22 cellular contexts compared by ENCODE assay signal in the genomic region with DNA sequence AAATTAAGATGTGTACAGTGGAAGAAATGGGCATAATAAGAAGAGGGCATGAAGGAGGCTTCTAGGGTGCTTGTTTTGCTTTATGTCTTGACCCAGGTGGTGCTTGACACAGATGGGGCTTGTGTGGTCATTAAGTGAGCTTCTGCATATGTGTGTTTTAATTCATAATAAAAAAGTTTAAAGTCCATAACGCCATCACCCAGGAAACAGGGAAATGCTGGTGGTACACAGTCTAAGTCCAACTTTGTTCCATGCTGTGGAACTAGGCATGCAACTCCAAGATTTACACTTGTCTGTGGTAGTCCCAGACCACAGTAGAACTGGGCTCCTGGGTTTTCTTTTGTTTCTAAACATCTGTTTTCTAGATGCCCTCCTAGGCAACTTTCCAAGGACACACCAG.
DNase-seq lines count a peak whose midpoint lies in the region; ATAC-seq and FAIRE-seq lines count a peak whose summit lies in the region.
"Had no signal": no experiment of that assay in that cellular context is flagged by ENCODE, and none has a peak within 500 bp of the region (broad histone marks: within the 10 kb centered on the region; RNA-seq: fewer than 3 reads in every experiment).

No MANE protein-coding gene starts in this region.

- H3K36me3 Mint-ChIP-seq in activated naive CD4-positive, alpha-beta T cell treated with anti-CD3 and anti-CD28 coated beads, Interleukin-2, amount 50 U/mL, for 24 hours, result peaks cover 15% of the 10 kb centered on the region
- peaks cover 63% of the 10 kb centered on the region for H3K36me3 Mint-ChIP-seq in activated T-helper 17 cell treated with anti-CD3 and anti-CD28 coated beads, Interleukin-2, amount 50 U/mL, for 72 hours (ENCODE audit: low read depth)

- H3K27me3 ChIP-seq in small intestine (ENCODE audit: control insufficient read depth in 2 of 2, insufficient read depth in 2 of 2, low read length in 2 of 2), result no peaks in the 10 kb centered on the region

- no peak overlapping the region for H3K27ac ChIP-seq in small intestine (ENCODE audit: low read depth in 1 of 2, low read length in 1 of 2)

- no peak for FAIRE-seq in small intestine (lab: Jason Lieb, UNC)
- FAIRE-seq: GM19239, H54 had no signal

- H3K9me3 Mint-ChIP-seq in activated naive CD4-positive, alpha-beta T cell treated with anti-CD3 and anti-CD28 coated beads, Interleukin-2, amount 50 U/mL, for 24 hours, result peaks cover 15% of the 10 kb centered on the region
- H3K9me3 Mint-ChIP-seq in activated T-helper 17 cell treated with anti-CD3 and anti-CD28 coated beads, Interleukin-2, amount 50 U/mL, for 72 hours, result peaks cover 13% of the 10 kb centered on the region

- ATAC-seq in activated T-helper 17 cell treated with anti-CD3 and anti-CD28 coated beads, Interleukin-2, amount 50 U/mL, for 72 hours (replicated peaks), result no peak
- ATAC-seq in GM21515 (IDR thresholded peaks at IDR 0.05; ENCODE audit: unreplicated experiment), result no peak
- ATAC-seq: Panc1 had no signal

- H3K4me1 ChIP-seq in small intestine (ENCODE audit: control insufficient read depth in 2 of 2, insufficient read depth in 1 of 2, low read depth in 1 of 2, low read length in 1 of 2), result peaks cover 0 to 6% of the 10 kb centered on the region in 2 donors

- H3K27me3 Mint-ChIP-seq in activated naive CD4-positive, alpha-beta T cell treated with anti-CD3 and anti-CD28 coated beads, Interleukin-2, amount 50 U/mL, for 24 hours, result no peaks in the 10 kb centered on the region
- no peaks in the 10 kb centered on the region for H3K27me3 Mint-ChIP-seq in activated T-helper 17 cell treated with anti-CD3 and anti-CD28 coated beads, Interleukin-2, amount 50 U/mL, for 72 hours

- H3K27ac Mint-ChIP-seq in activated naive CD4-positive, alpha-beta T cell treated with anti-CD3 and anti-CD28 coated beads, Interleukin-2, amount 50 U/mL, for 24 hours, result peak overlapping the region; percentile 100
- peak overlapping the region; percentile 82 for H3K27ac Mint-ChIP-seq in activated T-helper 17 cell treated with anti-CD3 and anti-CD28 coated beads, Interleukin-2, amount 50 U/mL, for 72 hours

- H3K9me3 ChIP-seq in small intestine (ENCODE audit: control insufficient read depth, low read depth), result no peaks in the 10 kb centered on the region

- no peak for DNase-seq in activated naive CD4-positive, alpha-beta T cell treated with Interleukin-2 at 50 U/mL for 16 hours
- DNase-seq in HT-29 (ENCODE audit: low spot score) (peak; percentile 16), small intestine (peak; percentile 27), DMS153 (lab: John Stamatoyannopoulos, UW) (no peak)
- DNase-seq: Calu3; CD8-positive, alpha-beta memory T cell; EL; GF-D8; Karpas-422; MV-4-11; NCI-H1105 treated with DMSO at 0.1 percent for 48 hours; NCI-H2029 treated with DMSO at 0.1 percent for 48 hours; NCI-H226; NCI-H524; NCI-H774; SIG-M5 had no signal

- H3K36me3 ChIP-seq in small intestine (ENCODE audit: control insufficient read depth in 2 of 2, insufficient read depth in 2 of 2, low read length in 2 of 2), result no peaks in the 10 kb centered on the region

- H3K4me3 ChIP-seq in small intestine (ENCODE audit: low read depth in 1 of 2, low read length in 2 of 2), result no peak overlapping the region

- WGBS in small intestine, 3 donors, result 29 to 86% (median 29%) methylated on average over 1 of the region's 1 CpG

- H3K4me3 Mint-ChIP-seq in activated naive CD4-positive, alpha-beta T cell treated with anti-CD3 and anti-CD28 coated beads, Interleukin-2, amount 50 U/mL, for 24 hours, result no peak overlapping the region
- peak overlapping the region; percentile 34 for H3K4me3 Mint-ChIP-seq in activated T-helper 17 cell treated with anti-CD3 and anti-CD28 coated beads, Interleukin-2, amount 50 U/mL, for 72 hours

- peaks cover 84% of the 10 kb centered on the region for H3K4me1 Mint-ChIP-seq in activated naive CD4-positive, alpha-beta T cell treated with anti-CD3 and anti-CD28 coated beads, Interleukin-2, amount 50 U/mL, for 24 hours
- peaks cover 35% of the 10 kb centered on the region for H3K4me1 Mint-ChIP-seq in activated T-helper 17 cell treated with anti-CD3 and anti-CD28 coated beads, Interleukin-2, amount 50 U/mL, for 72 hours

Comparison
In these comparisons a context has a peak if more than half of its experiments do, and no peak if none do; other contexts are left out.
1. DNase-seq: peak in HT-29 (single experiment) and small intestine (single experiment); none in activated naive CD4-positive, alpha-beta T cell treated with Interleukin-2 at 50 U/mL for 16 hours (single experiment) and DMS153 (single experiment).